In the genomic region with DNA sequence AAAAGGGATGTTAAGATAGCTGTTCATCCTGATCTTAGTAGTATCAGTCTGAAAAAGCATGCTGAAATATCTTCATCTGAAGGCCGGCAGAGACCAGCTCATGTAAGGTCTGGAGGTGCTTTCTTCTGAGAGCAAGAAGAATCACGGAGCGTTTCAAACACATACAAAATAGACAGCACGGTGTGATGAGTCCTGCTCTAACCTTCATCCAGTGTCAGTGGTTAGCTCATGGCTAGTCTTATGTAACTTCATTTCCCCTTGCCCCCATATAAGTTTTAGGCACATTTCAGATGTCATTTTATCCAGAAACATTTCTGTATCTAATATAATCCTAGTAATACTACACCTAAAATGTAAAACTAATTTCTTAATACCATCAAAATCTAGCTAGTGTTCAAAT, we compare ENCODE assay signal across 12 cellular contexts. TPM values are rescaled to one million over a fixed set of nuclear protein-coding genes. Genes with fewer than 3 reads are reported as not detected.
DNase-seq lines count a peak whose midpoint lies in the region; ATAC-seq and TF ChIP-seq lines count a peak whose summit lies in the region.
"Had no signal": no experiment of that assay in that cellular context is flagged by ENCODE, and none has a peak within 500 bp of the region (broad histone marks: within the 10 kb centered on the region; RNA-seq: fewer than 3 reads in every experiment).

No MANE protein-coding gene starts in this region.

- TF ChIP-seq CTCF in Loucy (conservative IDR thresholded peaks at IDR 0.05; ENCODE audit: low read length) (no peak), brain (conservative IDR thresholded peaks at IDR 0.05) (no peak), gastrocnemius medialis (IDR thresholded peaks at IDR 0.05 in 4 of 5, conservative IDR thresholded peaks at IDR 0.05 in 1 of 5) (no peak)

- H3K9me2 ChIP-seq in Loucy (replicated peaks; ENCODE audit: low read depth, low read length), result no peaks in the 10 kb centered on the region

- peak overlapping the region; percentile 13 for H3K9ac ChIP-seq in Loucy (ENCODE audit: low read depth, low read length, poor library complexity, severe bottlenecking)

- H3K9me3 Mint-ChIP-seq in activated CD8-positive, alpha-beta memory T cell treated with anti-CD3 and anti-CD28 coated beads, Interleukin-2, amount 10 ng/mL, durations not matched to agents 7 days and 5 days (ENCODE audit: low read depth), result no peaks in the 10 kb centered on the region
- H3K9me3 Mint-ChIP-seq in brain, result no peaks in the 10 kb centered on the region
- H3K9me3 Mint-ChIP-seq: activated CD4-positive, alpha-beta T cell treated with anti-CD3 and anti-CD28 coated beads, Interleukin-2, amount 10 ng/mL, durations not matched to agents 7 days and 5 days had no signal

- no peaks in the 10 kb centered on the region for H3F3A ChIP-seq in Loucy (ENCODE audit: low read depth)

- peak overlapping the region in 3 of 4 donors; percentile 1 to 32 (median 24) for H3K27ac ChIP-seq in gastrocnemius medialis
- H3K27ac ChIP-seq: hepatocyte had no signal

- H4K20me1 ChIP-seq in Loucy (ENCODE audit: insufficient read depth, low read length, poor library complexity, severe bottlenecking), result peaks cover 41% of the 10 kb centered on the region

- no peak overlapping the region for H2AFZ ChIP-seq in Loucy (ENCODE audit: low read length)
- H2AFZ ChIP-seq: hepatocyte had no signal

- H3K27ac Mint-ChIP-seq in activated CD8-positive, alpha-beta memory T cell treated with anti-CD3 and anti-CD28 coated beads, Interleukin-2, amount 10 ng/mL, durations not matched to agents 7 days and 5 days, result peak overlapping the region; percentile 4
- peak overlapping the region in 3 of 5 experiments; percentile 5 to 68 (median 35) for H3K27ac Mint-ChIP-seq in brain
- H3K27ac Mint-ChIP-seq: progenitor cell of endocrine pancreas had no signal

- no peak for DNase-seq in activated CD8-positive, alpha-beta memory T cell treated with anti-CD3 and anti-CD28 coated beads, Interleukin-2, amount 10 ng/mL, durations not matched to agents 7 days and 5 days
- no peak for DNase-seq in activated CD8-positive, alpha-beta memory T cell treated with anti-CD3 and anti-CD28 coated beads, Interleukin-2, amount 50 U/mL, for 48 hours
- no peak for DNase-seq in gastrocnemius medialis
- no peak for DNase-seq in occipital lobe (lab: John Stamatoyannopoulos, UW)
- no peak for DNase-seq in 8988T
- DNase-seq: activated CD4-positive, alpha-beta T cell treated with anti-CD3 and anti-CD28 coated beads, Interleukin-2, amount 10 ng/mL, durations not matched to agents 7 days and 5 days; DMS 273 treated with DMSO at 0.1 percent for 48 hours had no signal

- TF ChIP-seq POLR2A in gastrocnemius medialis (IDR thresholded peaks at IDR 0.05), result no peak

- CTCF ChIA-PET in activated CD8-positive, alpha-beta memory T cell treated with anti-CD3 and anti-CD28 coated beads, Interleukin-2, amount 10 ng/mL, durations not matched to agents 7 days and 5 days (lab: Charles Lee), result interaction anchor here (0.6 to 1.5 kb wide), 9 partner anchors 10 to 1476 kb away, joined by 3 to 4 read pairs (median 3); no protein-coding TSS in a partner anchor

- H3K27me3 Mint-ChIP-seq in activated CD8-positive, alpha-beta memory T cell treated with anti-CD3 and anti-CD28 coated beads, Interleukin-2, amount 10 ng/mL, durations not matched to agents 7 days and 5 days, result no peaks in the 10 kb centered on the region
- no peaks in the 10 kb centered on the region for H3K27me3 Mint-ChIP-seq in brain
- H3K27me3 Mint-ChIP-seq: activated CD4-positive, alpha-beta T cell treated with anti-CD3 and anti-CD28 coated beads, Interleukin-2, amount 10 ng/mL, durations not matched to agents 7 days and 5 days; progenitor cell of endocrine pancreas had no signal

- peak overlapping the region; percentile 42 for H3K4me2 ChIP-seq in Loucy (ENCODE audit: low read depth, low read length, poor library complexity, severe bottlenecking)
- H3K4me2 ChIP-seq: hepatocyte had no signal

- H3K9me3 ChIP-seq in Loucy (ENCODE audit: insufficient read depth, low read depth, low read length) (no peaks in the 10 kb centered on the region), gastrocnemius medialis (no peaks in the 10 kb centered on the region)

- ATAC-seq in activated CD8-positive, alpha-beta memory T cell treated with anti-CD3 and anti-CD28 coated beads, Interleukin-2, amount 10 ng/mL, durations not matched to agents 7 days and 5 days, result no peak
- ATAC-seq in gastrocnemius medialis (no peak), HG02610 (IDR thresholded peaks at IDR 0.05; ENCODE audit: unreplicated experiment) (no peak)

- intact Hi-C loops in gastrocnemius medialis (cut with DNase I; ENCODE audit: low total_unique reads), result no loop called here

- H3K79me2 ChIP-seq in Loucy (ENCODE audit: insufficient read depth, low read length), result peaks cover 96% of the 10 kb centered on the region

- peaks cover 18% of the 10 kb centered on the region for H3K36me3 Mint-ChIP-seq in activated CD8-positive, alpha-beta memory T cell treated with anti-CD3 and anti-CD28 coated beads, Interleukin-2, amount 10 ng/mL, durations not matched to agents 7 days and 5 days
- peaks cover 31% of the 10 kb centered on the region for H3K36me3 Mint-ChIP-seq in brain

- H3K27me3 ChIP-seq in Loucy (ENCODE audit: insufficient read depth, low read length, poor library complexity, severe bottlenecking) (no peaks in the 10 kb centered on the region), gastrocnemius medialis (no peaks in the 10 kb centered on the region)
- H3K27me3 ChIP-seq: hepatocyte had no signal

- H3K36me3 ChIP-seq in Loucy (ENCODE audit: insufficient read depth, low read length) (peaks cover 9% of the 10 kb centered on the region; the same call in 1 of the 2 replicates), gastrocnemius medialis (peaks cover 0 to 8% of the 10 kb centered on the region in 2 donors)

- in situ Hi-C loops in gastrocnemius medialis (cut with MboI; ENCODE audit: low sequenced_read_pairs in 4 of 4), result no loop called here

- H3K4me1 ChIP-seq in Loucy (ENCODE audit: insufficient read depth, low read length, poor library complexity, severe bottlenecking), result peaks cover 37% of the 10 kb centered on the region
- peaks cover 74 to 84% of the 10 kb centered on the region in 2 donors for H3K4me1 ChIP-seq in gastrocnemius medialis

- H3K4me1 Mint-ChIP-seq in activated CD8-positive, alpha-beta memory T cell treated with anti-CD3 and anti-CD28 coated beads, Interleukin-2, amount 10 ng/mL, durations not matched to agents 7 days and 5 days, result peaks cover 42% of the 10 kb centered on the region
- H3K4me1 Mint-ChIP-seq in brain, result peaks cover 62% of the 10 kb centered on the region

- H3K4me3 Mint-ChIP-seq in activated CD8-positive, alpha-beta memory T cell treated with anti-CD3 and anti-CD28 coated beads, Interleukin-2, amount 10 ng/mL, durations not matched to agents 7 days and 5 days, result no peak overlapping the region
- no peak overlapping the region for H3K4me3 Mint-ChIP-seq in brain
- H3K4me3 Mint-ChIP-seq: activated CD4-positive, alpha-beta T cell treated with anti-CD3 and anti-CD28 coated beads, Interleukin-2, amount 10 ng/mL, durations not matched to agents 7 days and 5 days had no signal

- H3K4me3 ChIP-seq in Loucy (ENCODE audit: low read length, poor library complexity, severe bottlenecking) (peak overlapping the region; percentile 7), gastrocnemius medialis (no peak overlapping the region)
- H3K4me3 ChIP-seq: hepatocyte had no signal

RNA-seq across cellular contexts. Expression of gene ADD1, which starts 27.8 kb away (rescaled TPM):
- 100 to 1,000 TPM; 251 to 260 TPM for total RNA-seq in activated CD8-positive, alpha-beta memory T cell treated with anti-CD3 and anti-CD28 coated beads, Interleukin-2, amount 10 ng/mL, durations not matched to agents 7 days and 5 days
- 408 TPM for polyA plus RNA-seq in brain (ENCODE audit: insufficient read depth, low read depth, low replicate concordance)
- total RNA-seq in gastrocnemius medialis, result 100 to 1,000 TPM; 144 to 255 (median 178) TPM
- total RNA-seq in occipital lobe, result 166 TPM
